ENCODE assay signal across 13 cellular contexts in genomic region chr3:78754066-78754743, GRCh38.
A peak's percentile ranks its signal among the peaks of the same experiment; 100 is the strongest.
DNase-seq lines count a peak whose midpoint lies in the region; ATAC-seq, FAIRE-seq and TF ChIP-seq lines count a peak whose summit lies in the region.
"Had no signal": no experiment of that assay in that cellular context is flagged by ENCODE, and none has a peak within 500 bp of the region (broad histone marks: within the 10 kb centered on the region; RNA-seq: fewer than 3 reads in every experiment).

No MANE protein-coding gene starts in this region.

- WGBS in body of pancreas, 2 donors = 40 to 48% methylated on average over 3 of the region's 3 CpGs
- WGBS in gastroesophageal sphincter (ENCODE audit: low coverage in 1 of 2), 2 donors = 52 to 64% methylated on average over 3 of the region's 3 CpGs

- no peak for FAIRE-seq in urothelium cell line (lab: Jason Lieb, UNC)
- FAIRE-seq: G401.6 had no signal

- H3K27ac ChIP-seq in right atrium auricular region (no peak overlapping the region), body of pancreas (no peak overlapping the region), gastroesophageal sphincter (no peak overlapping the region)
- H3K27ac ChIP-seq: neutrophil had no signal

- TF ChIP-seq EP300 in gastroesophageal sphincter (IDR thresholded peaks at IDR 0.05) = no peak

- TF ChIP-seq POLR2A in body of pancreas (IDR thresholded peaks at IDR 0.05) (no peak), gastroesophageal sphincter (IDR thresholded peaks at IDR 0.05) (no peak)

- H3K36me3 ChIP-seq in right atrium auricular region (no peaks in the 10 kb centered on the region), body of pancreas (replicated peaks in 1 of 2; ENCODE audit: insufficient read depth in 1 of 2, low read depth in 2 of 2) (no peaks in the 10 kb centered on the region), gastroesophageal sphincter (no peaks in the 10 kb centered on the region)
- H3K36me3 ChIP-seq: neutrophil had no signal

- H3K4me3 ChIP-seq in right atrium auricular region (no peak overlapping the region), body of pancreas (no peak overlapping the region), gastroesophageal sphincter (no peak overlapping the region)

- no peak for DNase-seq in Right ventricle myocardium superior
- no peak for DNase-seq in right atrium auricular region (ENCODE audit: low spot score)
- DNase-seq in body of pancreas = no peak
- peak; percentile 91 for DNase-seq in globus pallidus (ENCODE audit: low spot score)
- DNase-seq in urothelium cell line (ENCODE audit: low spot score) = peak; percentile 48
- DNase-seq in NCI-H748 (lab: John Stamatoyannopoulos, UW; ENCODE audit: unreplicated experiment) = no peak
- DNase-seq in activated gamma-delta T cell treated with Interleukin-2 at 50 U/mL for 16 hours = no peak
- DNase-seq: AML-193; left cardiac atrium; stimulated activated CD4-positive, alpha-beta T cell treated with anti-CD3 and anti-CD28 coated beads, Interleukin-2, amount 100 ng/mL, for 24 hours had no signal

- H3K4me1 ChIP-seq in right atrium auricular region (no peaks in the 10 kb centered on the region), body of pancreas (no peaks in the 10 kb centered on the region), gastroesophageal sphincter (peaks cover 0 to 7% (median 0%) of the 10 kb centered on the region in 3 donors)

- no peaks in the 10 kb centered on the region for H3K27me3 ChIP-seq in right atrium auricular region
- no peaks in the 10 kb centered on the region for H3K27me3 ChIP-seq in body of pancreas
- H3K27me3 ChIP-seq in gastroesophageal sphincter = no peaks in the 10 kb centered on the region
- H3K27me3 ChIP-seq: neutrophil had no signal

- intact Hi-C loops in Right ventricle myocardium superior (cut with DNase I) = no loop called here
- intact Hi-C loops in body of pancreas (cut with DNase I) = no loop called here

- no peaks in the 10 kb centered on the region for H3K9me3 ChIP-seq in right atrium auricular region
- H3K9me3 ChIP-seq in body of pancreas = no peaks in the 10 kb centered on the region
- H3K9me3 ChIP-seq in gastroesophageal sphincter = no peaks in the 10 kb centered on the region
- H3K9me3 ChIP-seq: neutrophil had no signal

- ATAC-seq in Right ventricle myocardium superior (ENCODE audit: poor library complexity) (peak; percentile 56), body of pancreas (peak; percentile 33), gastroesophageal sphincter (no peak)

- no peak for TF ChIP-seq CTCF in right atrium auricular region (IDR thresholded peaks at IDR 0.05)
- no peak for TF ChIP-seq CTCF in body of pancreas (IDR thresholded peaks at IDR 0.05)
- no peak for TF ChIP-seq CTCF in gastroesophageal sphincter (IDR thresholded peaks at IDR 0.05)

Comparison
In these comparisons a context has a peak if more than half of its experiments do, and no peak if none do; other contexts are left out.
1. DNase-seq: peak in globus pallidus (single experiment) and urothelium cell line (single experiment); none in Right ventricle myocardium superior (single experiment), right atrium auricular region (single experiment), body of pancreas (0 of 4), NCI-H748 (single experiment) and activated gamma-delta T cell treated with Interleukin-2 at 50 U/mL for 16 hours (single experiment).